In the genomic region with DNA sequence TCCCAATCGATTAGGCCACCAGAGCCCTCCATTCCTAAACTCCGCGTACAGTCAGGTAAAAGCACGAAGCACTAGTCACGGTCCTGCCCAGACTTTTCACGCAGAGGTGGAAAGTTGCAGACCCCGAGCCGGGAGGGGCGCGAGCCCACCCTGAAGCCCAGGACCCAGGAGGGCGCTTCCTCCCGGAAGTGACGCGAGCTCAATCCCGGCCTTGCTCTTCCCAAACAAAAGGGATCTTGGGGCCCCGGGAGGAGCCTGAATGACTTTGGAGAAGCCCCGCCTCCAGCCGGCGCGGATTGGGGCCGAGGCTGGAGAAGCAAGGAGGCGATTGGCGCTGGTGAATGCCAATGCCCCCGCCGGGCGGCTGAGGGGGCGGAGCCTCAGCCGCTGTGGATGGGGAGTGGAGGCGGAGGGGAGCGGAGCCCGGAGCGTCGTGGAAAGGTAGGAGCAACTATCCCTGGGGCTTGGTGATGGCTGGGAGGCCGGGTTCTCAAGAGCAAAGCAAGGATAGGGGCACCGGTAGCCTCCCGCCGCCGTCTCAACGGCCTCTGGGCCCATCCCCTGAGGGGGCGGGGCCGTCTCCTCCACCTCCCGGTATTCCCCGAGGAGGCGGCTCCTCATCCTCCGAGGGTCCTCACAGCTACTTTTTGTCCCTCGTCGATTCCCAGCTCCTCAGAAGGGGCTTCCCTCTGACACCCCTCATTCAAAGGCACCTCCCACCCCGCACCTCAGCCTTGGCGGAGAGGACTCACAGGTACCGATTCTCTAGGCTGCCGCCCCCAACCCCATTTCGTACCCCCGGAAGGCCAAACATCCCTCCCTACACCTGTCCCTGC, we compare ENCODE assay signal across 1 cellular context.
A peak's percentile ranks its signal among the peaks of the same experiment; 100 is the strongest.
TF ChIP-seq lines count a peak whose summit lies in the region.

A gene with protein sequence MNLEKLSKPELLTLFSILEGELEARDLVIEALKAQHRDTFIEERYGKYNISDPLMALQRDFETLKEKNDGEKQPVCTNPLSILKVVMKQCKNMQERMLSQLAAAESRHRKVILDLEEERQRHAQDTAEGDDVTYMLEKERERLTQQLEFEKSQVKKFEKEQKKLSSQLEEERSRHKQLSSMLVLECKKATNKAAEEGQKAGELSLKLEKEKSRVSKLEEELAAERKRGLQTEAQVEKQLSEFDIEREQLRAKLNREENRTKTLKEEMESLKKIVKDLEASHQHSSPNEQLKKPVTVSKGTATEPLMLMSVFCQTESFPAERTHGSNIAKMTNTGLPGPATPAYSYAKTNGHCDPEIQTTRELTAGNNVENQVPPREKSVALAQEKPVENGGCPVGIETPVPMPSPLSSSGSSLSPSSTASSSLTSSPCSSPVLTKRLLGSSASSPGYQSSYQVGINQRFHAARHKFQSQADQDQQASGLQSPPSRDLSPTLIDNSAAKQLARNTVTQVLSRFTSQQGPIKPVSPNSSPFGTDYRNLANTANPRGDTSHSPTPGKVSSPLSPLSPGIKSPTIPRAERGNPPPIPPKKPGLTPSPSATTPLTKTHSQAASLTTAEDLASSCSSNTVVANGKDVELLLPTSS (plus strand): TSS at position 383 of the 836 bp plus-strand sequence. CDS start 19,952 bp downstream, outside the sequence.

TF ChIP-seq in H1, 55 proteins besides CTCF, POLR2A, EP300 and RAD21:
- TF ChIP-seq GTF2F1 (IDR thresholded peaks at IDR 0.05; ENCODE audit: borderline replicate concordance, low read depth, low read length) (0 out of 2 replicates have a peak, but pooled peaks have one; percentile 23), SIRT6 (IDR thresholded peaks at IDR 0.05; ENCODE audit: low read length) (no peak), TBP (IDR thresholded peaks at IDR 0.05; ENCODE audit: low read depth, low read length) (peak; percentile 63), TCF12 (IDR thresholded peaks at IDR 0.05; ENCODE audit: low read depth, low read length) (0 out of 2 replicates have a peak, but pooled peaks have one; percentile 8), POLR2AphosphoS5 (IDR thresholded peaks at IDR 0.05; ENCODE audit: low read depth, low read length) (peak; percentile 81), CHD2 (IDR thresholded peaks at IDR 0.05; ENCODE audit: low read length) (peak; percentile 85), HDAC2 (IDR thresholded peaks at IDR 0.05; ENCODE audit: borderline replicate concordance in 1 of 2, low read depth in 2 of 2, low read length in 2 of 2) (0 out of 4 replicates have a peak, but pooled peaks of 1 of the 2 experiments have one; percentile 25), CBX8 (IDR thresholded peaks at IDR 0.05; ENCODE audit: borderline replicate concordance, low read depth, low read length) (no peak), TAF7 (optimal IDR thresholded peaks at IDR 0.05; ENCODE audit: borderline replicate concordance, low read depth, low read length) (peak; percentile 47), KDM4A (IDR thresholded peaks at IDR 0.05; ENCODE audit: low read depth, low read length, severe bottlenecking) (peak; percentile 50), EZH2 (IDR thresholded peaks at IDR 0.05; ENCODE audit: low read depth, low read length, severe bottlenecking) (no peak), ZNF274 (IDR thresholded peaks at IDR 0.05; ENCODE audit: borderline replicate concordance, extremely low read depth, low read length) (no peak), SP1 (IDR thresholded peaks at IDR 0.05; ENCODE audit: low read depth, low read length) (peak; percentile 94), SP4 (IDR thresholded peaks at IDR 0.05; ENCODE audit: low read length) (peak; percentile 72; the same call in 1 of the 2 replicates), YY1 (IDR thresholded peaks at IDR 0.05; ENCODE audit: low read depth, low read length) (0 out of 2 replicates have a peak, but pooled peaks have one; percentile 2), GABPA (IDR thresholded peaks at IDR 0.05; ENCODE audit: borderline replicate concordance, insufficient read depth, low read length) (peak; percentile 57; the same call in 1 of the 2 replicates), PHF8 (conservative IDR thresholded peaks at IDR 0.05; ENCODE audit: low read depth, low read length) (peak; percentile 81), CREB1 (IDR thresholded peaks at IDR 0.05) (peak; percentile 79), SUZ12 (IDR thresholded peaks at IDR 0.05; ENCODE audit: low read length) (no peak), EGR1 (IDR thresholded peaks at IDR 0.05; ENCODE audit: borderline replicate concordance, low read depth, low read length) (0 out of 2 replicates have a peak, but pooled peaks have one; percentile 5), SP2 (IDR thresholded peaks at IDR 0.05; ENCODE audit: low read length) (peak; percentile 65; the same call in 1 of the 2 replicates), RBBP5 (IDR thresholded peaks at IDR 0.05; ENCODE audit: borderline replicate concordance, low read depth, low read length) (no peak), SIN3A (conservative IDR thresholded peaks at IDR 0.05 in 1 of 2, IDR thresholded peaks at IDR 0.05 in 1 of 2; ENCODE audit: low read depth in 1 of 2, low read length in 2 of 2) (0 out of 4 replicates have a peak, but pooled peaks have one; percentile 25 to 64), CHD1 (IDR thresholded peaks at IDR 0.05; ENCODE audit: low read depth, low read length) (no peak), TAF1 (IDR thresholded peaks at IDR 0.05; ENCODE audit: low read depth, low read length) (peak; percentile 67)
- TF ChIP-seq, protein P1, sequence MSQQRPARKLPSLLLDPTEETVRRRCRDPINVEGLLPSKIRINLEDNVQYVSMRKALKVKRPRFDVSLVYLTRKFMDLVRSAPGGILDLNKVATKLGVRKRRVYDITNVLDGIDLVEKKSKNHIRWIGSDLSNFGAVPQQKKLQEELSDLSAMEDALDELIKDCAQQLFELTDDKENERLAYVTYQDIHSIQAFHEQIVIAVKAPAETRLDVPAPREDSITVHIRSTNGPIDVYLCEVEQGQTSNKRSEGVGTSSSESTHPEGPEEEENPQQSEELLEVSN (IDR thresholded peaks at IDR 0.05), result no peak
- TF ChIP-seq, protein P2, sequence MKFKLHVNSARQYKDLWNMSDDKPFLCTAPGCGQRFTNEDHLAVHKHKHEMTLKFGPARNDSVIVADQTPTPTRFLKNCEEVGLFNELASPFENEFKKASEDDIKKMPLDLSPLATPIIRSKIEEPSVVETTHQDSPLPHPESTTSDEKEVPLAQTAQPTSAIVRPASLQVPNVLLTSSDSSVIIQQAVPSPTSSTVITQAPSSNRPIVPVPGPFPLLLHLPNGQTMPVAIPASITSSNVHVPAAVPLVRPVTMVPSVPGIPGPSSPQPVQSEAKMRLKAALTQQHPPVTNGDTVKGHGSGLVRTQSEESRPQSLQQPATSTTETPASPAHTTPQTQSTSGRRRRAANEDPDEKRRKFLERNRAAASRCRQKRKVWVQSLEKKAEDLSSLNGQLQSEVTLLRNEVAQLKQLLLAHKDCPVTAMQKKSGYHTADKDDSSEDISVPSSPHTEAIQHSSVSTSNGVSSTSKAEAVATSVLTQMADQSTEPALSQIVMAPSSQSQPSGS (IDR thresholded peaks at IDR 0.05; ENCODE audit: low read length), result 0 out of 2 replicates have a peak, but pooled peaks have one; percentile 9
